20 cellular contexts compared by ENCODE assay signal in genomic region chr10:23453465-23453864, GRCh38. TPM values are rescaled to one million over a fixed set of nuclear protein-coding genes. Genes with fewer than 3 reads are reported as not detected.
DNase-seq lines count a peak whose midpoint lies in the region; ATAC-seq, FAIRE-seq and TF ChIP-seq lines count a peak whose summit lies in the region.
"Had no signal": no experiment of that assay in that cellular context is flagged by ENCODE, and none has a peak within 500 bp of the region (broad histone marks: within the 10 kb centered on the region; RNA-seq: fewer than 3 reads in every experiment).

No MANE protein-coding gene starts in this region.

- TF ChIP-seq CTCF in DOHH2 (IDR thresholded peaks at IDR 0.05; ENCODE audit: low read depth, low read length, poor library complexity, severe bottlenecking) (no peak), bronchial epithelial cell (IDR thresholded peaks at IDR 0.05; ENCODE audit: insufficient read depth, low read length, severe bottlenecking) (no peak), esophagus muscularis mucosa (IDR thresholded peaks at IDR 0.05) (no peak), neural progenitor cell (IDR thresholded peaks at IDR 0.05) (no peak)

- DNase-seq in M059J (ENCODE audit: low read depth) (peak; percentile 3), bronchial epithelial cell (ENCODE audit: low read depth) (peak; percentile 72), esophagus muscularis mucosa (ENCODE audit: extremely low spot score) (peak; percentile 37), neural progenitor cell (ENCODE audit: low spot score) (no peak)
- DNase-seq in activated CD4-positive, alpha-beta T cell treated with anti-CD3 and anti-CD28 coated beads for 1 hour: no peak
- DNase-seq in activated T-cell treated with anti-CD3 and anti-CD28 coated beads, Interleukin-2, amount 50 U/mL, for 1 hour: no peak
- DNase-seq: ACHN; CD4-positive, CD25-positive, alpha-beta regulatory T cell; DMS 273 treated with DMSO at 0.1 percent for 48 hours; DMS79 treated with DMSO at 0.1 percent for 48 hours; GDM1 had no signal

- 0 out of 2 replicates have a peak, but pooled peaks cover 4% of the 10 kb centered on the region for H3K9me3 ChIP-seq in DOHH2 (ENCODE audit: control insufficient read depth, insufficient read depth, low read length)
- no peaks in the 10 kb centered on the region for H3K9me3 ChIP-seq in esophagus muscularis mucosa
- no peaks in the 10 kb centered on the region for H3K9me3 ChIP-seq in neural progenitor cell (ENCODE audit: low read depth)
- H3K9me3 ChIP-seq: HAP-1 had no signal

- no peak overlapping the region for H3K4me3 Mint-ChIP-seq in neural progenitor cell

- H3K27ac Mint-ChIP-seq in neural progenitor cell: no peak overlapping the region

- H3K4me3 ChIP-seq in DOHH2 (ENCODE audit: low read length) (no peak overlapping the region), bronchial epithelial cell (ENCODE audit: low read depth, low read length) (no peak overlapping the region), esophagus muscularis mucosa (no peak overlapping the region), neural progenitor cell (no peak overlapping the region)
- H3K4me3 ChIP-seq: BLaER1 treated with 17β-estradiol and CSF1 and Interleukin-3, amounts not matched to agents 10 nM and 100 nM; HAP-1 had no signal

- H3K4me1 Mint-ChIP-seq in neural progenitor cell: peaks cover 5% of the 10 kb centered on the region

- WGBS in esophagus muscularis mucosa: 75% methylated on average over 4 of the region's 4 CpGs

- TF ChIP-seq EP300 in esophagus muscularis mucosa (IDR thresholded peaks at IDR 0.05): no peak

- H3K27me3 ChIP-seq in DOHH2 (ENCODE audit: control insufficient read depth, low read length) (no peaks in the 10 kb centered on the region), bronchial epithelial cell (ENCODE audit: control insufficient read depth, insufficient read depth, low read length) (no peaks in the 10 kb centered on the region), esophagus muscularis mucosa (no peaks in the 10 kb centered on the region), neural progenitor cell (no peaks in the 10 kb centered on the region)
- H3K27me3 ChIP-seq: BLaER1 treated with 17β-estradiol and CSF1 and Interleukin-3, amounts not matched to agents 10 nM and 100 nM had no signal

- H3K27me3 Mint-ChIP-seq in neural progenitor cell (ENCODE audit: insufficient read depth, low read depth): peaks cover 2% of the 10 kb centered on the region

- peaks cover 92% of the 10 kb centered on the region for H3K4me1 ChIP-seq in DOHH2 (ENCODE audit: control insufficient read depth, low read length)
- peaks cover 0 to 15% (median 9%) of the 10 kb centered on the region in 4 donors for H3K4me1 ChIP-seq in esophagus muscularis mucosa
- H3K4me1 ChIP-seq in neural progenitor cell: no peaks in the 10 kb centered on the region
- H3K4me1 ChIP-seq: HAP-1 had no signal

- no peaks in the 10 kb centered on the region for H3K79me2 ChIP-seq in DOHH2 (ENCODE audit: control insufficient read depth, low read length)
- H3K79me2 ChIP-seq in neural progenitor cell (ENCODE audit: low read depth): no peaks in the 10 kb centered on the region

- H4K20me1 ChIP-seq in DOHH2 (ENCODE audit: control insufficient read depth, insufficient read depth, low read depth, low read length) (no peaks in the 10 kb centered on the region), neural progenitor cell (ENCODE audit: low read depth) (no peaks in the 10 kb centered on the region)

- H3K36me3 Mint-ChIP-seq in neural progenitor cell: no peaks in the 10 kb centered on the region

- peak overlapping the region; percentile 92; the same call in 1 of the 2 replicates for H3K27ac ChIP-seq in DOHH2 (ENCODE audit: low read depth, low read length)
- no peak overlapping the region for H3K27ac ChIP-seq in esophagus muscularis mucosa (replicated peaks in 1 of 4)
- no peak overlapping the region for H3K27ac ChIP-seq in neural progenitor cell

- no peak for ATAC-seq in GM19328 (IDR thresholded peaks at IDR 0.05; ENCODE audit: unreplicated experiment)
- ATAC-seq: HepG2 had no signal

- FAIRE-seq in bronchial epithelial cell (lab: Jason Lieb, UNC): no peak
- FAIRE-seq: GM12892, GM19239, H1, HepG2, HTR-8/SVneo had no signal

- no peak overlapping the region for H3K9ac ChIP-seq in neural progenitor cell
- H3K9ac ChIP-seq: BLaER1 treated with 17β-estradiol and CSF1 and Interleukin-3, amounts not matched to agents 10 nM and 100 nM had no signal

- H3K9me2 ChIP-seq in DOHH2 (replicated peaks; ENCODE audit: control insufficient read depth, low read length): no peaks in the 10 kb centered on the region

- H3K4me2 ChIP-seq in DOHH2 (ENCODE audit: low read length) (no peak overlapping the region), neural progenitor cell (no peak overlapping the region)

- no peaks in the 10 kb centered on the region for H3K9me3 Mint-ChIP-seq in neural progenitor cell

- H2AFZ ChIP-seq in neural progenitor cell (replicated peaks): no peak overlapping the region

- intact Hi-C loops in esophagus muscularis mucosa (cut with DNase I): no loop called here

- peaks cover 31% of the 10 kb centered on the region for H3F3A ChIP-seq in DOHH2 (ENCODE audit: control insufficient read depth, insufficient read depth)
- H3F3A ChIP-seq in neural progenitor cell (ENCODE audit: low read depth): no peaks in the 10 kb centered on the region

- H3K36me3 ChIP-seq in DOHH2 (ENCODE audit: control insufficient read depth, low read length): no peaks in the 10 kb centered on the region
- H3K36me3 ChIP-seq in bronchial epithelial cell (ENCODE audit: control insufficient read depth, insufficient read depth, low read length): no peaks in the 10 kb centered on the region
- no peaks in the 10 kb centered on the region for H3K36me3 ChIP-seq in esophagus muscularis mucosa
- H3K36me3 ChIP-seq in neural progenitor cell: no peaks in the 10 kb centered on the region
- H3K36me3 ChIP-seq: HAP-1 had no signal

- TF ChIP-seq POLR2A in esophagus muscularis mucosa (IDR thresholded peaks at IDR 0.05; ENCODE audit: low read depth): no peak

RNA-seq across cellular contexts. Expression of gene OTUD1, which starts 14.6 kb away (rescaled TPM):
- 3.4 and 3.7 TPM in 2 replicates for total RNA-seq in M059J (2014; rRNA removed; shearing (Covaris generic))
- total RNA-seq in bronchial epithelial cell: 9.9 and 16.8 TPM in 2 replicates
- 10 to 100 TPM in 3 of 4 donors, 1 to 10 TPM in 1; 9.3 to 19.1 (median 11.4) TPM for total RNA-seq in esophagus muscularis mucosa
- total RNA-seq in neural progenitor cell (ENCODE audit: low replicate concordance): 5.4 and 7.9 TPM in 2 replicates

Comparison
In these comparisons a context has a peak if more than half of its experiments do, and no peak if none do; other contexts are left out.
1. DNase-seq: peak in M059J (single experiment), bronchial epithelial cell (single experiment) and esophagus muscularis mucosa (single experiment); none in neural progenitor cell (single experiment), activated CD4-positive, alpha-beta T cell treated with anti-CD3 and anti-CD28 coated beads for 1 hour (single experiment) and activated T-cell treated with anti-CD3 and anti-CD28 coated beads, Interleukin-2, amount 50 U/mL, for 1 hour (single experiment).